Comparison of ENCODE assay signal across 8 cellular contexts in genomic region chr5:159100022-159100927, GRCh38. TPM values are rescaled to one million over a fixed set of nuclear protein-coding genes. Genes with fewer than 3 reads are reported as not detected.
DNase-seq lines count a peak whose midpoint lies in the region; ATAC-seq lines count a peak whose summit lies in the region.

No MANE protein-coding gene starts in this region.

- DNase-seq in NCI-H2029 treated with DMSO at 0.1 percent for 48 hours (lab: John Stamatoyannopoulos, UW) (peak; percentile 35), cerebellum (ENCODE audit: low spot score) (peak; percentile 96), kidney tubule cell (ENCODE audit: low spot score) (peak; percentile 81), cortex of kidney (lab: John Stamatoyannopoulos, UW) (no peak)
- DNase-seq in activated CD4-positive, CD25-positive, alpha-beta regulatory T cell treated with anti-CD3 and anti-CD28 coated beads, Interleukin-2, amount 50 U/mL, for 72 hours = peak; percentile 81
- peak; percentile 39 to 72 for DNase-seq in stimulated activated CD4-positive, alpha-beta T cell treated with anti-CD3 and anti-CD28 coated beads, Interleukin-1b, Interleukin-23, amount 100 ng/mL, for 1 hour (ENCODE audit: low read depth in 2 of 2)

- ATAC-seq in GM18499 (IDR thresholded peaks at IDR 0.05; ENCODE audit: insufficient read depth, unreplicated experiment) = peak; percentile 30
- ATAC-seq in HG02884 (IDR thresholded peaks at IDR 0.05; ENCODE audit: unreplicated experiment) = peak; percentile 55

RNA-seq across cellular contexts. Expression of gene EBF1, which starts 0.6 kb away (rescaled TPM):
- 122 TPM for total RNA-seq in cerebellum
